In the genomic region with DNA sequence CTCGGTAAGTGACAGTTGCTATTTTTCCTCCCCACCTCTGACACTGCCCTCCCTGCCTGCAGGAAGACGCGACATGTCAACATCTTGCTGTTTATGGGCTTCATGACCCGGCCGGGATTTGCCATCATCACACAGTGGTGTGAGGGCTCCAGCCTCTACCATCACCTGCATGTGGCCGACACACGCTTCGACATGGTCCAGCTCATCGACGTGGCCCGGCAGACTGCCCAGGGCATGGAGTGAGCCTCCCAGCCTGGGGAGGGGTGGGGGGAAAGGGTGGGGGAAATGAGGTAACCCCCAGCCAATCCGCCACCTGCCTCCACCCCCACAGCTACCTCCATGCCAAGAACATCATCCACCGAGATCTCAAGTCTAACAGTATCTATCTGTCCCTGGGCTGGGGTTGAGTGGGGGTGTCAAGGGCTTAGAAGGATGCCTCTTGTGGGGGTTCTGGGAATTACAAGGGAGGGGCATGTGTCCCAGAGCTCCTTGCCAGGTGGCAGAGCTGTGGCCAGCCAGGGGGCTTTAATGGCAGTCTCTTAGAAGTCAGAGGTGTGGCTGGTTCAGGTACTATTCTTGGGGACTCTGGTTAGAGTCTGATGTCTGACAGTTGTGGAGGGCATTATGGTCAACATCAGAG, we compare ENCODE assay signal across 11 cellular contexts. TPM values are rescaled to one million over a fixed set of nuclear protein-coding genes. Genes with fewer than 3 reads are reported as not detected.
DNase-seq lines count a peak whose midpoint lies in the region; ATAC-seq and TF ChIP-seq lines count a peak whose summit lies in the region.
"Had no signal": no experiment of that assay in that cellular context is flagged by ENCODE, and none has a peak within 500 bp of the region (broad histone marks: within the 10 kb centered on the region; RNA-seq: fewer than 3 reads in every experiment).

No MANE protein-coding gene starts in this region.

- no peaks in the 10 kb centered on the region for H3K27me3 Mint-ChIP-seq in activated T-cell treated with anti-CD3 and anti-CD28 coated beads, Interleukin-2, amount 50 U/mL, for 4 hours (ENCODE audit: low read depth)
- peaks cover 0 to 18% of the 10 kb centered on the region in 2 donors for H3K27me3 Mint-ChIP-seq in T-cell
- no peaks in the 10 kb centered on the region for H3K27me3 Mint-ChIP-seq in stimulated activated naive CD8-positive, alpha-beta T cell treated with anti-CD3 and anti-CD28 coated beads, Interleukin-15, amount 100 ng/mL, for 72 hours

- no peak overlapping the region for H3K4me3 Mint-ChIP-seq in activated T-cell treated with anti-CD3 and anti-CD28 coated beads, Interleukin-2, amount 50 U/mL, for 4 hours
- H3K4me3 Mint-ChIP-seq in T-cell, result no peak overlapping the region
- H3K4me3 Mint-ChIP-seq in stimulated activated naive CD8-positive, alpha-beta T cell treated with anti-CD3 and anti-CD28 coated beads, Interleukin-15, amount 100 ng/mL, for 72 hours, result no peak overlapping the region
- H3K4me3 Mint-ChIP-seq: nephron had no signal

- H3K36me3 Mint-ChIP-seq in activated T-cell treated with anti-CD3 and anti-CD28 coated beads, Interleukin-2, amount 50 U/mL, for 4 hours (ENCODE audit: insufficient read depth), result peaks cover 37% of the 10 kb centered on the region
- H3K36me3 Mint-ChIP-seq in T-cell, result peaks cover 48% of the 10 kb centered on the region

- no peaks in the 10 kb centered on the region for H3K9me3 Mint-ChIP-seq in activated T-cell treated with anti-CD3 and anti-CD28 coated beads, Interleukin-2, amount 50 U/mL, for 4 hours
- H3K9me3 Mint-ChIP-seq in T-cell, result no peaks in the 10 kb centered on the region
- H3K9me3 Mint-ChIP-seq in stimulated activated naive CD8-positive, alpha-beta T cell treated with anti-CD3 and anti-CD28 coated beads, Interleukin-15, amount 100 ng/mL, for 72 hours, result no peaks in the 10 kb centered on the region

- no peak overlapping the region for H3K4me3 ChIP-seq in fibroblast of mammary gland (ENCODE audit: control insufficient read depth, low read depth, low read length)
- H3K4me3 ChIP-seq: MG63 had no signal

- H3K4me1 Mint-ChIP-seq in activated T-cell treated with anti-CD3 and anti-CD28 coated beads, Interleukin-2, amount 50 U/mL, for 4 hours (ENCODE audit: low read depth), result peaks cover 26% of the 10 kb centered on the region
- peaks cover 17 to 29% (median 28%) of the 10 kb centered on the region in 3 donors for H3K4me1 Mint-ChIP-seq in T-cell
- peaks cover 51% of the 10 kb centered on the region for H3K4me1 Mint-ChIP-seq in stimulated activated naive CD8-positive, alpha-beta T cell treated with anti-CD3 and anti-CD28 coated beads, Interleukin-15, amount 100 ng/mL, for 72 hours

- CTCF ChIA-PET in T-cell (lab: Charles Lee), result interaction anchor here in 1 of 2 donors (0.6 kb wide), 1 partner anchor 85 kb away, joined by 3 read pairs; no protein-coding TSS in a partner anchor

- peak; percentile 54 to 68 for ATAC-seq in activated T-cell treated with anti-CD3 and anti-CD28 coated beads, Interleukin-2, amount 50 U/mL, for 4 hours
- ATAC-seq in T-cell (replicated peaks in 1 of 4) (peak in 3 of 4 experiments; percentile 50 to 57 (median 55)), HG03520 (IDR thresholded peaks at IDR 0.05; ENCODE audit: unreplicated experiment) (no peak), GM19463 (IDR thresholded peaks at IDR 0.05; ENCODE audit: unreplicated experiment) (no peak)
- ATAC-seq in stimulated activated naive CD8-positive, alpha-beta T cell treated with anti-CD3 and anti-CD28 coated beads, Interleukin-15, amount 100 ng/mL, for 72 hours, result peak; percentile 65

- DNase-seq in activated T-cell treated with anti-CD3 and anti-CD28 coated beads, Interleukin-2, amount 50 U/mL, for 4 hours, result no peak
- DNase-seq in activated T-cell treated with anti-CD3 and anti-CD28 coated beads for 4 hours (no peak), T-cell (peak in 26 of 34 experiments; percentile 14 to 55 (median 32)), fibroblast of mammary gland (ENCODE audit: low read depth) (peak; percentile 47), NCI-H2029 treated with DMSO at 0.1 percent for 48 hours (lab: John Stamatoyannopoulos, UW) (no peak)
- DNase-seq in stimulated activated naive CD8-positive, alpha-beta T cell treated with anti-CD3 and anti-CD28 coated beads, Interleukin-15, amount 100 ng/mL, for 72 hours, result peak; percentile 37 to 38
- DNase-seq: activated effector memory CD4-positive, alpha-beta T cell treated with Interleukin-2 at 50 U/mL for 16 hours; MG63 had no signal

- peak overlapping the region in 1 of 2 donors; percentile 28 for H3K27ac Mint-ChIP-seq in T-cell
- H3K27ac Mint-ChIP-seq in stimulated activated naive CD8-positive, alpha-beta T cell treated with anti-CD3 and anti-CD28 coated beads, Interleukin-15, amount 100 ng/mL, for 72 hours, result no peak overlapping the region
- H3K27ac Mint-ChIP-seq: nephron had no signal

- peak; percentile 29 for TF ChIP-seq CTCF in fibroblast of mammary gland (conservative IDR thresholded peaks at IDR 0.05; ENCODE audit: control insufficient read depth, insufficient read depth, low read depth, low read length)

- POLR2A ChIA-PET in T-cell (lab: Charles Lee), result no interaction called here

RNA-seq across cellular contexts. Expression of gene ARAF, which starts 7.8 kb away (rescaled TPM):
- total RNA-seq in activated T-cell treated with anti-CD3 and anti-CD28 coated beads, Interleukin-2, amount 50 U/mL, for 4 hours, result 100 to 1,000 TPM in 1 of 3 donors, 10 to 100 TPM in 2; 93.0 to 103 (median 97.3) TPM
- total RNA-seq in T-cell, result 100 to 1,000 TPM; 113 to 138 (median 122) TPM

RNA-seq across cellular contexts. Expression of gene TIMP1, which starts 13.5 kb away (rescaled TPM):
- total RNA-seq in activated T-cell treated with anti-CD3 and anti-CD28 coated beads, Interleukin-2, amount 50 U/mL, for 4 hours, result 10 to 100 TPM; 10.4 to 32.1 (median 15.9) TPM
- total RNA-seq in T-cell, result 100 to 1,000 TPM in 1 of 5 donors, 10 to 100 TPM in 4; 28.7 to 120 (median 59.7) TPM

RNA-seq across cellular contexts. Expression of gene SYN1, which starts 50.9 kb away (rescaled TPM):
- total RNA-seq in activated T-cell treated with anti-CD3 and anti-CD28 coated beads, Interleukin-2, amount 50 U/mL, for 4 hours, result under 1 TPM; 0.23 to 0.43 (median 0.24) TPM
- total RNA-seq in T-cell, result 1 to 10 TPM in 1 of 5 donors, under 1 TPM in 3, not detected in 1; 0.21 to 1.3 (median 0.81) TPM

Comparison
In these comparisons a context has a peak if more than half of its experiments do, and no peak if none do; other contexts are left out.
1. ATAC-seq: peak in activated T-cell treated with anti-CD3 and anti-CD28 coated beads, Interleukin-2, amount 50 U/mL, for 4 hours (2 of 2), T-cell (3 of 4) and stimulated activated naive CD8-positive, alpha-beta T cell treated with anti-CD3 and anti-CD28 coated beads, Interleukin-15, amount 100 ng/mL, for 72 hours (single experiment); none in HG03520 (single experiment) and GM19463 (single experiment).
2. DNase-seq: peak in T-cell (26 of 34), fibroblast of mammary gland (single experiment) and stimulated activated naive CD8-positive, alpha-beta T cell treated with anti-CD3 and anti-CD28 coated beads, Interleukin-15, amount 100 ng/mL, for 72 hours (2 of 2); none in activated T-cell treated with anti-CD3 and anti-CD28 coated beads, Interleukin-2, amount 50 U/mL, for 4 hours (single experiment), activated T-cell treated with anti-CD3 and anti-CD28 coated beads for 4 hours (single experiment) and NCI-H2029 treated with DMSO at 0.1 percent for 48 hours (single experiment).